ENCODE assay signal across 1 cellular context in the genomic region with DNA sequence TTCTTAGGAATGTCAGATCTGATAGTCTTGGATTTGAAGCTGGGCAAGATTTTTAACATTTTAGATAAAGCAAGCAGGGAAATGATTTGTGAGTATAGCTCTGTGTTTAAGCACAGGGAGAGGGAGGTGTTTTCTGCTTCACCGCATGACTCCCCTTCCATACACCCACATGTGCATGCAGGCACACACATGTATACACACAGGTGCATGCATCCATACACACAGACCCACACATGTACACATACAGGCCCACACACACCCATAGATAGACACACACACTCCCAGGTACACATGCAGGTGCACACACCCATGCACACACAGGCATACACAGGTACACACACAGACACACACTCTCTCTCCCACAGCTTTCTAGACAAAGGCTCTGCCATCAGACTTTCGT.
TF ChIP-seq lines count a peak whose summit lies in the region.

No MANE protein-coding gene starts in this region.

TF ChIP-seq in HepG2, 621 proteins besides CTCF, POLR2A, EP300 and RAD21:
- TF ChIP-seq MNT (IDR thresholded peaks at IDR 0.05) (peak; percentile 68), ZMAT5 (CRISPR knock-in tag; IDR thresholded peaks at IDR 0.05; ENCODE audit: borderline replicate concordance, low read depth) (no peak)
